1 cellular context compared by ENCODE assay signal in the genomic region with DNA sequence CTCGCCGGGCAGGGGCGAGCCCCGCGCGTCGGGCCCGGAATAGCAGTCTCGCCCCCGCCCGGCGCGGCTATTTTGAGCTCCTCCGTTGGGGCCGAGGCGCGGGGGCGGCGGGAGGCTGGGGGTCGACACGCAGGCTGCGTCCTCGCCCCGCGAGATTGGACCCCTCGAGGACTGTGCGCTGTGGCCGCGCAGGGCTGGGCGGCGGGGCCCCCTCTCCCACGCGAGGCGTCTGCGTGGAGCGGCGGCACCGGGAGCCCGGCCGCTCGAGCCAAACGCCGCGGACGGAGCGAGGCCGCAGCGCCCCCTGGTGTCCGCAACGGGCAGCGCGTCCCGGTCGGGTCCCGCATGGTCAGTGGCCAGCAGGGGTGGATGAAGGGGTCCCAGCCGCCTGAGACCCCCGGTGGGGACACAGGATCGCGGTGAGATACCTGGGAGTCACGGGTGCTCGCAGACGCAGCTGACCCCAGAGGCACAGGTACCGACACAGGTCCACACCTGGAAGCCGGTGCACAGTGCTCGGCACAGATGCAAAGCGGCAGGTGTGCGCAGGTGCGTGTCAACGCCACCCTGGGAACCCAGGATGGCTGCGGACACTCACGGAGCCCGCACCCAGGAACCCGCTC.
A peak's percentile ranks its signal among the peaks of the same experiment; 100 is the strongest.
TF ChIP-seq lines count a peak whose summit lies in the region.

No MANE protein-coding gene starts in this region.

TF ChIP-seq in HepG2, 621 proteins besides CTCF, POLR2A, EP300 and RAD21 (continued from another document):
- TF ChIP-seq MYC (CRISPR knock-in tag; IDR thresholded peaks at IDR 0.05; ENCODE audit: borderline replicate concordance) (peak; percentile 53; the same call in 1 of the 2 replicates), RBM39 (IDR thresholded peaks at IDR 0.05; ENCODE audit: low read depth, low read length, poor library complexity, severe bottlenecking) (no peak), ZNF317 (CRISPR knock-in tag; IDR thresholded peaks at IDR 0.05) (no peak), SALL1 (CRISPR knock-in tag; IDR thresholded peaks at IDR 0.05) (0 out of 2 replicates have a peak, but pooled peaks have one; percentile 17), ZNF251 (CRISPR knock-in tag; IDR thresholded peaks at IDR 0.05) (no peak), MTF2 (CRISPR knock-in tag; IDR thresholded peaks at IDR 0.05; ENCODE audit: borderline replicate concordance) (no peak), ZNF891 (CRISPR knock-in tag; IDR thresholded peaks at IDR 0.05) (no peak), ESRRA (CRISPR knock-in tag; IDR thresholded peaks at IDR 0.05; ENCODE audit: low read depth) (no peak), CREBL2 (CRISPR knock-in tag; IDR thresholded peaks at IDR 0.05; ENCODE audit: borderline replicate concordance) (no peak), SIN3A (IDR thresholded peaks at IDR 0.05; ENCODE audit: borderline replicate concordance, low read depth, low read length) (0 out of 2 replicates have a peak, but pooled peaks have one; percentile 0), ZNF430 (CRISPR knock-in tag; IDR thresholded peaks at IDR 0.05) (no peak), HOXA3 (CRISPR knock-in tag; IDR thresholded peaks at IDR 0.05) (peak; percentile 44), ZNF121 (CRISPR knock-in tag; IDR thresholded peaks at IDR 0.05) (no peak), ZFP36 (IDR thresholded peaks at IDR 0.05; ENCODE audit: borderline replicate concordance, low read depth, low read length, partially characterized antibody) (no peak), ZNF264 (CRISPR knock-in tag; IDR thresholded peaks at IDR 0.05) (no peak), KMT2A (CRISPR knock-in tag; IDR thresholded peaks at IDR 0.05) (no peak; the same call in 1 of the 2 replicates), NBN (conservative IDR thresholded peaks at IDR 0.05) (no peak), ZNF609 (CRISPR knock-in tag; IDR thresholded peaks at IDR 0.05; ENCODE audit: borderline replicate concordance) (peak; percentile 43; the same call in 1 of the 2 replicates), EZH2 (conservative IDR thresholded peaks at IDR 0.05; ENCODE audit: low read depth, low read length) (no peak), HBP1 (CRISPR knock-in tag; IDR thresholded peaks at IDR 0.05; ENCODE audit: low read depth) (0 out of 2 replicates have a peak, but pooled peaks have one; percentile 23), HES4 (CRISPR knock-in tag; IDR thresholded peaks at IDR 0.05; ENCODE audit: borderline replicate concordance) (0 out of 2 replicates have a peak, but pooled peaks have one; percentile 39), E2F5 (CRISPR knock-in tag; conservative IDR thresholded peaks at IDR 0.05) (no peak), ZSCAN29 (CRISPR knock-in tag; conservative IDR thresholded peaks at IDR 0.05) (no peak), ZNF235 (CRISPR knock-in tag; IDR thresholded peaks at IDR 0.05; ENCODE audit: borderline replicate concordance) (peak; percentile 91; the same call in 1 of the 2 replicates), ZNF776 (CRISPR knock-in tag; IDR thresholded peaks at IDR 0.05) (peak; percentile 58; the same call in 1 of the 2 replicates), MAFG (CRISPR knock-in tag; IDR thresholded peaks at IDR 0.05) (no peak)
- TF ChIP-seq, protein P1, sequence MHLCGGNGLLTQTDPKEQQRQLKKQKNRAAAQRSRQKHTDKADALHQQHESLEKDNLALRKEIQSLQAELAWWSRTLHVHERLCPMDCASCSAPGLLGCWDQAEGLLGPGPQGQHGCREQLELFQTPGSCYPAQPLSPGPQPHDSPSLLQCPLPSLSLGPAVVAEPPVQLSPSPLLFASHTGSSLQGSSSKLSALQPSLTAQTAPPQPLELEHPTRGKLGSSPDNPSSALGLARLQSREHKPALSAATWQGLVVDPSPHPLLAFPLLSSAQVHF (CRISPR knock-in tag; IDR thresholded peaks at IDR 0.05): no peak
